1 cellular context compared by ENCODE assay signal in genomic region chr6:4018194-4019111, GRCh38.
TF ChIP-seq lines count a peak whose summit lies in the region.

No MANE protein-coding gene starts in this region.

TF ChIP-seq in HepG2, 621 proteins besides CTCF, POLR2A, EP300 and RAD21 (continued from another document):
- TF ChIP-seq ZNF407 (CRISPR knock-in tag; IDR thresholded peaks at IDR 0.05; ENCODE audit: not compliant biosample characterization) = peak; percentile 98
- TF ChIP-seq KDM3A (CRISPR knock-in tag; IDR thresholded peaks at IDR 0.05; ENCODE audit: low read depth) = peak; percentile 70; the same call in 1 of the 2 replicates
- TF ChIP-seq ZNF709 (CRISPR knock-in tag; IDR thresholded peaks at IDR 0.05) = peak; percentile 96
- TF ChIP-seq GLMP (CRISPR knock-in tag; IDR thresholded peaks at IDR 0.05; ENCODE audit: borderline replicate concordance) = no peak
- TF ChIP-seq KMT2B (CRISPR knock-in tag; IDR thresholded peaks at IDR 0.05) = peak; percentile 91
- TF ChIP-seq TEAD3 (CRISPR knock-in tag; optimal IDR thresholded peaks at IDR 0.05; ENCODE audit: borderline replicate concordance) = peak; percentile 75
- TF ChIP-seq GPN1 (CRISPR knock-in tag; IDR thresholded peaks at IDR 0.05; ENCODE audit: borderline replicate concordance) = peak; percentile 41; the same call in 1 of the 2 replicates
- no peak; the same call in 1 of the 2 replicates for TF ChIP-seq ZMYM2 (CRISPR knock-in tag; IDR thresholded peaks at IDR 0.05)
- 0 out of 2 replicates have a peak, but pooled peaks have one; percentile 45 for TF ChIP-seq MYNN (CRISPR knock-in tag; IDR thresholded peaks at IDR 0.05; ENCODE audit: low read depth)
- TF ChIP-seq STAT6 (CRISPR knock-in tag; IDR thresholded peaks at IDR 0.05; ENCODE audit: borderline replicate concordance) = no peak
- peak; percentile 94 for TF ChIP-seq ZNF547 (CRISPR knock-in tag; IDR thresholded peaks at IDR 0.05)
- peak; percentile 91; the same call in 1 of the 2 replicates for TF ChIP-seq ZNF337 (CRISPR knock-in tag; IDR thresholded peaks at IDR 0.05; ENCODE audit: borderline replicate concordance, low read depth)
- TF ChIP-seq GABPB1 (CRISPR knock-in tag; IDR thresholded peaks at IDR 0.05) = peak; percentile 91
- TF ChIP-seq ZNF557 (CRISPR knock-in tag; IDR thresholded peaks at IDR 0.05) = peak; percentile 45; the same call in 1 of the 2 replicates
- peak; percentile 89 for TF ChIP-seq MAX (IDR thresholded peaks at IDR 0.05)
- peak; percentile 94 for TF ChIP-seq BORCS8-MEF2B (CRISPR knock-in tag; IDR thresholded peaks at IDR 0.05)
- TF ChIP-seq DMAP1 (CRISPR knock-in tag; IDR thresholded peaks at IDR 0.05) = peak; percentile 84
- peak; percentile 99 for TF ChIP-seq SALL2 (CRISPR knock-in tag; IDR thresholded peaks at IDR 0.05)
- TF ChIP-seq ZSCAN29 (CRISPR knock-in tag; conservative IDR thresholded peaks at IDR 0.05) = peak; percentile 87; the same call in 1 of the 2 replicates
- no peak for TF ChIP-seq NCOA5 (CRISPR knock-in tag; IDR thresholded peaks at IDR 0.05)
- peak; percentile 68; the same call in 1 of the 2 replicates for TF ChIP-seq ZNF276 (CRISPR knock-in tag; IDR thresholded peaks at IDR 0.05; ENCODE audit: low read depth)
- TF ChIP-seq ZBED4 (CRISPR knock-in tag; IDR thresholded peaks at IDR 0.05; ENCODE audit: borderline replicate concordance) = peak; percentile 90
- peak; percentile 69; the same call in 1 of the 2 replicates for TF ChIP-seq JUN (CRISPR knock-in tag; IDR thresholded peaks at IDR 0.05)
TF ChIP-seq in HepG2: peak in this region for 433.
